In the genomic region with DNA sequence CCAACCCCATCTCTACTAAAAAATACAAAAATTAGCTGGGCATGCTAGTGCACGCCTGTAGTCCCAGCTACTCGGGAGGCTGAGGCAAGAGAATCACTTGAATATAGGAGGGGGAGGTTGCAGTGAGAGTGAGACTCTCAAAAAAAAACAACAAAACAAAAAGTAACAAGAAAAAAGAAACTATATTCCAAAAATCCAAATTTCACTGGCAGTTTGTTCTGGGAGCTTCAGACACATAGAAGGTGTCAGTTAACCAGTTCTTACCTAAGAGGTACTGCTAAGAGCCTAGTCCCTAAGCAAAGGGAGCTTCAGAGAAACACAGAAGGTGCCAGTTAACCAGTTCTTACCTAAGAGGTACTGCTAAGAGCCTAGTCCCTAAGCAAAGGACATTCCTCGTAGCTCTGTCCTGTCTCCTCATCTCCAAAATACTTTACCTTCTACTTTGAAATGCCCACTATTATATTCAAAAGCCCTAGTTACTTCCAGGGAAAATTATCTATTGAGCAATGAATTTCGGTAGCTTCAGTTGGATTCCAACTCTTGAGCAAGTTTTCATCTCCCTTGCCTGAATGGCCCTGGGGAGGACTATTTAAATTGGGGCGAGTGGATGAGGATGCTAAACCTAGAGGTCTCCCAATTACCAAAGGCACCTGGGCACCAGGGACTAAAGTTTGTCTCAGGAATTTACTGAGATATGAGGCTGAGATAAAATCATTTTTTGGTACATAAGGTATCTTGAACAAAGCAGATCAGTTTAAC, we compare ENCODE assay signal across 10 cellular contexts. TPM values are rescaled to one million over a fixed set of nuclear protein-coding genes. Genes with fewer than 3 reads are reported as not detected.
DNase-seq lines count a peak whose midpoint lies in the region; ATAC-seq, FAIRE-seq and TF ChIP-seq lines count a peak whose summit lies in the region.
"Had no signal": no experiment of that assay in that cellular context is flagged by ENCODE, and none has a peak within 500 bp of the region (broad histone marks: within the 10 kb centered on the region; RNA-seq: fewer than 3 reads in every experiment).

No MANE protein-coding gene starts in this region.

- TF ChIP-seq EP300 in H1 (IDR thresholded peaks at IDR 0.05; ENCODE audit: borderline replicate concordance in 1 of 2, low read depth in 2 of 2, low read length in 2 of 2), result no peak

- DNase-seq in activated CD4-positive, alpha-beta T cell treated with anti-CD3 and anti-CD28 coated beads, Interleukin-2, amount 10 ng/mL, durations not matched to agents 7 days and 5 days, result no peak
- no peak for DNase-seq in activated CD4-positive, alpha-beta T cell treated with anti-CD3 and anti-CD28 coated beads, Interleukin-2, amount 50 U/mL, for 48 hours
- DNase-seq in T-cell (no peak), H1 (ENCODE audit: low read depth in 1 of 2, low spot score in 2 of 2) (no peak), SIG-M5 (lab: John Stamatoyannopoulos, UW) (no peak), NCI-H446 treated with DMSO at 0.1 percent for 48 hours (lab: John Stamatoyannopoulos, UW) (no peak), KBM-7 (no peak)
- DNase-seq: caudate nucleus, gastrocnemius medialis had no signal

- H2BK20ac ChIP-seq in H1 (ENCODE audit: low read length), result no peak overlapping the region

- 89% methylated on average over 5 of the region's 5 CpGs; no CpG with 5 or more reads in 1 of the 2 experiments for WGBS in H1 (ENCODE audit: extremely low coverage in 1 of 2, insufficient coverage in 1 of 2, insufficient read length in 1 of 2, insufficient replicate concordance in 2 of 2, low coverage in 1 of 2, low lambda C conversion rate in 2 of 2, missing lambda C conversion rate in 1 of 2), 2 experiments

- no peak overlapping the region for H3K14ac ChIP-seq in H1 (ENCODE audit: insufficient read length)

- no peak overlapping the region for H4K5ac ChIP-seq in H1 (ENCODE audit: insufficient read length, low read depth, low read length)

- no peak overlapping the region for H3K18ac ChIP-seq in H1 (ENCODE audit: extremely low read depth, low read length)

- H3K79me1 ChIP-seq in H1 (ENCODE audit: low read depth, low read length), result no peaks in the 10 kb centered on the region

- H3K4me1 ChIP-seq in H1 (replicated peaks in 1 of 4; ENCODE audit: control insufficient read depth in 3 of 4, insufficient read depth in 4 of 4, low read length in 3 of 4) (no peaks in the 10 kb centered on the region), skeletal muscle satellite cell (ENCODE audit: control insufficient read depth, insufficient read depth, low read length) (peaks cover 13% of the 10 kb centered on the region)

- POLR2A ChIA-PET in activated CD4-positive, alpha-beta T cell treated with anti-CD3 and anti-CD28 coated beads, Interleukin-2, amount 10 ng/mL, durations not matched to agents 7 days and 5 days (lab: Charles Lee), result interaction anchor here (0.5 to 7.2 kb wide), 5 partner anchors 19 to 1019 kb away, joined by 3 to 499 read pairs (median 3); a partner anchor contains a TSS
- POLR2A ChIA-PET in T-cell (lab: Charles Lee), result interaction anchor here (0.6 to 6.7 kb wide), 8 partner anchors 24 to 1762 kb away, joined by 3 to 184 read pairs (median 5); a partner anchor contains a TSS
- POLR2A ChIA-PET in H1 (lab: Charles Lee; ENCODE audit: partially characterized antibody), result interaction anchor here (1.0 to 17.3 kb wide), 14 partner anchors 7 to 139 kb away, joined by 3 to 1244 read pairs (median 56); a partner anchor contains a TSS

- TF ChIP-seq POLR2A in H1 (IDR thresholded peaks at IDR 0.05; ENCODE audit: control extremely low read depth in 1 of 2, low read depth in 2 of 2, low read length in 2 of 2), result no peak

- no peak overlapping the region for H3K23ac ChIP-seq in H1 (ENCODE audit: insufficient read length)

- in situ Hi-C loops in KBM-7 (cut with MboI; ENCODE audit: low pct_unique_long_range_greater_than_20kb, low sequenced_read_pairs), result no loop called here

- peak overlapping the region; percentile 62 for H3K27ac Mint-ChIP-seq in activated CD4-positive, alpha-beta T cell treated with anti-CD3 and anti-CD28 coated beads, Interleukin-2, amount 10 ng/mL, durations not matched to agents 7 days and 5 days
- peak overlapping the region; percentile 61 to 99 for H3K27ac Mint-ChIP-seq in T-cell

- TF ChIP-seq RAD21 in H1 (IDR thresholded peaks at IDR 0.05 in 1 of 2, conservative IDR thresholded peaks at IDR 0.05 in 1 of 2; ENCODE audit: low read depth in 2 of 2, low read length in 2 of 2), result no peak

- H3K9ac ChIP-seq in H1 (replicated peaks in 1 of 4; ENCODE audit: extremely low read depth in 1 of 4, low read depth in 3 of 4, low read length in 3 of 4), result no peak overlapping the region
- no peak overlapping the region for H3K9ac ChIP-seq in skeletal muscle satellite cell (ENCODE audit: low read depth, low read length)

- peaks cover 0 to 9% (median 2%) of the 10 kb centered on the region in 4 experiments; a peak in 3 of 8 replicates for H3K36me3 ChIP-seq in H1 (ENCODE audit: control insufficient read depth in 2 of 4, insufficient read depth in 4 of 4, low read length in 3 of 4)
- peaks cover 14% of the 10 kb centered on the region for H3K36me3 ChIP-seq in skeletal muscle satellite cell (ENCODE audit: insufficient read depth, low read length)

- H2BK5ac ChIP-seq in H1 (ENCODE audit: low read depth, low read length), result no peak overlapping the region

- H4K8ac ChIP-seq in H1 (ENCODE audit: extremely low read depth, insufficient read depth, low read length), result no peak overlapping the region

- 0 out of 8 replicates have a peak overlapping the region, but pooled peaks of 1 of the 4 experiments have one; percentile 15 for H3K4me3 ChIP-seq in H1 (ENCODE audit: extremely low read depth in 1 of 4, insufficient read depth in 2 of 4, low read depth in 3 of 4, low read length in 4 of 4)
- H3K4me3 ChIP-seq in skeletal muscle satellite cell (ENCODE audit: low read length), result no peak overlapping the region

- H2AFZ ChIP-seq in H1 (ENCODE audit: low read length), result no peak overlapping the region

- H3K4ac ChIP-seq in H1 (replicated peaks; ENCODE audit: insufficient read length, low read depth, low read length), result no peak overlapping the region

- no peaks in the 10 kb centered on the region; the same call in 1 of the 2 replicates for H3K23me2 ChIP-seq in H1 (ENCODE audit: low read depth, low read length)

- CTCF ChIA-PET in activated CD4-positive, alpha-beta T cell treated with anti-CD3 and anti-CD28 coated beads, Interleukin-2, amount 10 ng/mL, durations not matched to agents 7 days and 5 days (lab: Charles Lee), result interaction anchor here (0.7 to 1.7 kb wide), 4 partner anchors 14 to 1242 kb away, joined by 3 to 7 read pairs (median 3); a partner anchor contains a TSS
- CTCF ChIA-PET in T-cell (lab: Charles Lee), result interaction anchor here in 1 of 2 donors (0.5 to 2.2 kb wide), 4 partner anchors 25 to 1366 kb away, joined by 3 to 8 read pairs (median 4); a partner anchor contains a TSS
- CTCF ChIA-PET in H1 (lab: Charles Lee; ENCODE audit: partially characterized antibody), result interaction anchor here (0.5 to 1.1 kb wide), 2 partner anchors 63 to 107 kb away, joined by 3 read pairs; a partner anchor contains a TSS

- FAIRE-seq in H1 (lab: Jason Lieb, UNC), result no peak

- no peak overlapping the region for H3K27ac ChIP-seq in H1 (ENCODE audit: low read depth, low read length)

- peaks cover 0 to 36% of the 10 kb centered on the region in 2 experiments; a peak in 3 of 4 replicates for H3K79me2 ChIP-seq in H1 (ENCODE audit: control insufficient read depth in 1 of 2, insufficient read depth in 2 of 2, low read length in 2 of 2)

- H3K27me3 ChIP-seq in H1 (replicated peaks in 1 of 4; ENCODE audit: control insufficient read depth in 3 of 4, extremely low read depth in 1 of 4, insufficient read depth in 3 of 4, low read length in 3 of 4), result no peaks in the 10 kb centered on the region
- H3K27me3 ChIP-seq in skeletal muscle satellite cell (ENCODE audit: control insufficient read depth, insufficient read depth, low read length), result no peaks in the 10 kb centered on the region
- H3K27me3 ChIP-seq: gastrocnemius medialis had no signal

- no peak overlapping the region for H2BK15ac ChIP-seq in H1 (ENCODE audit: low read length)

- H2AK5ac ChIP-seq in H1 (ENCODE audit: low read depth, low read length), result no peak overlapping the region

- TF ChIP-seq CTCF in H1 (IDR thresholded peaks at IDR 0.05; ENCODE audit: control extremely low read depth in 1 of 3, insufficient read depth in 1 of 3, low read depth in 1 of 3, low read length in 3 of 3), result no peak

- peaks cover 4% of the 10 kb centered on the region for H3K27me3 Mint-ChIP-seq in activated CD4-positive, alpha-beta T cell treated with anti-CD3 and anti-CD28 coated beads, Interleukin-2, amount 10 ng/mL, durations not matched to agents 7 days and 5 days
- H3K27me3 Mint-ChIP-seq in T-cell, result no peaks in the 10 kb centered on the region

- peaks cover 65% of the 10 kb centered on the region for H3K36me3 Mint-ChIP-seq in activated CD4-positive, alpha-beta T cell treated with anti-CD3 and anti-CD28 coated beads, Interleukin-2, amount 10 ng/mL, durations not matched to agents 7 days and 5 days (ENCODE audit: low read depth)
- peaks cover 50% of the 10 kb centered on the region for H3K36me3 Mint-ChIP-seq in T-cell

- H3K9me3 ChIP-seq in H1 (ENCODE audit: insufficient read depth in 2 of 2, low read depth in 1 of 2, low read length in 1 of 2) (no peaks in the 10 kb centered on the region), skeletal muscle satellite cell (replicated peaks; ENCODE audit: low read length) (no peaks in the 10 kb centered on the region)
- H3K9me3 ChIP-seq: gastrocnemius medialis had no signal

- H3K56ac ChIP-seq in H1 (replicated peaks; ENCODE audit: insufficient read length, low read depth, low read length), result no peak overlapping the region

- peaks cover 39% of the 10 kb centered on the region for H3K4me1 Mint-ChIP-seq in activated CD4-positive, alpha-beta T cell treated with anti-CD3 and anti-CD28 coated beads, Interleukin-2, amount 10 ng/mL, durations not matched to agents 7 days and 5 days
- peaks cover 54 to 71% (median 57%) of the 10 kb centered on the region in 3 donors for H3K4me1 Mint-ChIP-seq in T-cell

- no peaks in the 10 kb centered on the region for H3K9me3 Mint-ChIP-seq in activated CD4-positive, alpha-beta T cell treated with anti-CD3 and anti-CD28 coated beads, Interleukin-2, amount 10 ng/mL, durations not matched to agents 7 days and 5 days
- H3K9me3 Mint-ChIP-seq in T-cell, result no peaks in the 10 kb centered on the region

- H2BK120ac ChIP-seq in H1 (replicated peaks; ENCODE audit: low read depth, low read length), result no peak overlapping the region

- H3K4me2 ChIP-seq in H1 (ENCODE audit: insufficient read depth in 1 of 2, low read depth in 2 of 2, low read length in 2 of 2) (peak overlapping the region in 1 of 2 experiments; percentile 80; a peak in 2 of 4 replicates), skeletal muscle satellite cell (ENCODE audit: low read length) (peak overlapping the region; percentile 32)

- H4K20me1 ChIP-seq in H1 (replicated peaks in 1 of 2; ENCODE audit: control insufficient read depth in 1 of 2, insufficient read depth in 2 of 2, low read length in 2 of 2), result peaks cover 7 to 13% of the 10 kb centered on the region in 2 experiments

- no peak overlapping the region for H2BK12ac ChIP-seq in H1 (ENCODE audit: low read depth, low read length)

- H3K4me3 Mint-ChIP-seq in activated CD4-positive, alpha-beta T cell treated with anti-CD3 and anti-CD28 coated beads, Interleukin-2, amount 10 ng/mL, durations not matched to agents 7 days and 5 days, result peak overlapping the region; percentile 100
- peak overlapping the region; percentile 99 to 100 (median 99) for H3K4me3 Mint-ChIP-seq in T-cell

- H4K91ac ChIP-seq in H1 (replicated peaks; ENCODE audit: insufficient read length, low read length), result no peak overlapping the region

- ATAC-seq in T-cell (replicated peaks in 1 of 4), result no peak
- ATAC-seq: gastrocnemius medialis had no signal

RNA-seq across cellular contexts. Expression of a gene that starts 41.0 kb away (rescaled TPM):
- total RNA-seq in activated CD4-positive, alpha-beta T cell treated with anti-CD3 and anti-CD28 coated beads, Interleukin-2, amount 10 ng/mL, durations not matched to agents 7 days and 5 days, result 1 to 10 TPM; 3.0 to 3.5 TPM
- 1 to 10 TPM; 1.0 to 2.4 (median 1.8) TPM for total RNA-seq in T-cell
- 1.6 and 2.0 TPM in 2 replicates for total RNA-seq in H1 (2021; fragmentation: NEBNext Ultra II Directional; extraction: Animal tissue kit (Norgen Biotek cat#: 25700))
- polyA plus RNA-seq in H1 (2011; rRNA removed), result 0.80 and 1.6 TPM in 2 replicates
- 2.0 TPM for polyA plus RNA-seq in H1 (2011; cell fraction: cytosol; rRNA removed)
- polyA plus RNA-seq in H1 (2011; cell fraction: nucleus; rRNA removed), result 2.1 TPM
- 1.9 to 3.3 TPM (median 2.0 TPM) in 4 replicates for polyA plus RNA-seq in H1 (2012, experiment 1 of 2)
- polyA plus RNA-seq in H1 (2012, experiment 2 of 2), result 0.33 TPM
- polyA plus RNA-seq in H1 (2013, experiment 1 of 2), result 0.95 TPM
- 1.4 TPM for polyA plus RNA-seq in H1 (2013, experiment 2 of 2)
- polyA minus RNA-seq in H1 (2011; rRNA and poly(A)+ RNA removed), result 3.2 and 3.4 TPM in 2 replicates
- 1.5 TPM for polyA minus RNA-seq in H1 (2011; cell fraction: cytosol; rRNA and poly(A)+ RNA removed)
- polyA minus RNA-seq in H1 (2011; cell fraction: nucleus; rRNA and poly(A)+ RNA removed), result 3.6 TPM
- total RNA-seq in skeletal muscle satellite cell (2012; rRNA removed), result 8.5 and 13.9 TPM in 2 replicates
